9 cellular contexts compared by ENCODE assay signal in genomic region chr10:84267503-84268126, GRCh38. TPM values are rescaled to one million over a fixed set of nuclear protein-coding genes. Genes with fewer than 3 reads are reported as not detected.
A peak's percentile ranks its signal among the peaks of the same experiment; 100 is the strongest.
DNase-seq lines count a peak whose midpoint lies in the region; ATAC-seq and TF ChIP-seq lines count a peak whose summit lies in the region.
"Had no signal": no experiment of that assay in that cellular context is flagged by ENCODE, and none has a peak within 500 bp of the region (broad histone marks: within the 10 kb centered on the region; RNA-seq: fewer than 3 reads in every experiment).

No MANE protein-coding gene starts in this region.

- H3K4me1 Mint-ChIP-seq in activated naive CD8-positive, alpha-beta T cell treated with anti-CD3 and anti-CD28 coated beads, Interleukin-2, amount 10 ng/mL, durations not matched to agents 7 days and 5 days = peaks cover 21% of the 10 kb centered on the region

- no peak overlapping the region for H3K27ac Mint-ChIP-seq in activated naive CD8-positive, alpha-beta T cell treated with anti-CD3 and anti-CD28 coated beads, Interleukin-2, amount 10 ng/mL, durations not matched to agents 7 days and 5 days

- peak; percentile 76 for TF ChIP-seq CTCF in GM12864 (IDR thresholded peaks at IDR 0.05; ENCODE audit: low read depth, low read length, missing control alignments)

- no peak overlapping the region for H3K4me3 Mint-ChIP-seq in activated naive CD8-positive, alpha-beta T cell treated with anti-CD3 and anti-CD28 coated beads, Interleukin-2, amount 10 ng/mL, durations not matched to agents 7 days and 5 days

- ATAC-seq in HG03354 (IDR thresholded peaks at IDR 0.05; ENCODE audit: poor library complexity, severe bottlenecking, unreplicated experiment) = peak; percentile 53
- 0 out of 3 replicates have a peak, but pooled peaks have one; percentile 34 for ATAC-seq in SK-N-SH treated with all-trans-retinoic acid at 6 μM for 48 hours
- ATAC-seq in activated naive CD8-positive, alpha-beta T cell treated with anti-CD3 and anti-CD28 coated beads, Interleukin-2, amount 10 ng/mL, durations not matched to agents 7 days and 5 days (ENCODE audit: low read depth) = peak; percentile 74
- ATAC-seq in GM21825 (IDR thresholded peaks at IDR 0.05; ENCODE audit: unreplicated experiment) = no peak

- POLR2A ChIA-PET in activated naive CD8-positive, alpha-beta T cell treated with anti-CD3 and anti-CD28 coated beads, Interleukin-2, amount 10 ng/mL, durations not matched to agents 7 days and 5 days (lab: Charles Lee) = interaction anchor here (0.8 kb wide), 1 partner anchor 62 kb away, joined by 4 read pairs; no protein-coding TSS in a partner anchor

- H3K36me3 Mint-ChIP-seq in activated naive CD8-positive, alpha-beta T cell treated with anti-CD3 and anti-CD28 coated beads, Interleukin-2, amount 10 ng/mL, durations not matched to agents 7 days and 5 days = no peaks in the 10 kb centered on the region

- no peak for DNase-seq in GM12864 (ENCODE audit: low read depth)
- DNase-seq in activated naive CD8-positive, alpha-beta T cell treated with anti-CD3 and anti-CD28 coated beads, Interleukin-2, amount 10 ng/mL, durations not matched to agents 7 days and 5 days = peak; percentile 77
- peak; percentile 28 for DNase-seq in iPS DF 19.7 (ENCODE audit: low read depth, low spot score)
- peak; percentile 71 for DNase-seq in stimulated activated CD4-positive, alpha-beta T cell treated with anti-CD3 and anti-CD28 coated beads, Interleukin-4, amount 100 ng/mL, for 24 hours
- DNase-seq in mesenteric fat pad (ENCODE audit: low spot score) = no peak

- H3K4me3 ChIP-seq in GM12864 (ENCODE audit: low read depth, low read length) = no peak overlapping the region

- no peaks in the 10 kb centered on the region for H3K9me3 Mint-ChIP-seq in activated naive CD8-positive, alpha-beta T cell treated with anti-CD3 and anti-CD28 coated beads, Interleukin-2, amount 10 ng/mL, durations not matched to agents 7 days and 5 days

- H3K27me3 Mint-ChIP-seq in activated naive CD8-positive, alpha-beta T cell treated with anti-CD3 and anti-CD28 coated beads, Interleukin-2, amount 10 ng/mL, durations not matched to agents 7 days and 5 days = peaks cover 19% of the 10 kb centered on the region

TF ChIP-seq in SK-N-SH treated with all-trans-retinoic acid at 6 μM for 48 hours, 23 proteins besides CTCF, POLR2A, EP300 and RAD21:
- no peak for TF ChIP-seq TOX (CRISPR knock-in tag; IDR thresholded peaks at IDR 0.05; ENCODE audit: borderline replicate concordance)
- no peak for TF ChIP-seq ZFP3 (CRISPR knock-in tag; IDR thresholded peaks at IDR 0.05)
- TF ChIP-seq ZFP30 (CRISPR knock-in tag; IDR thresholded peaks at IDR 0.05) = no peak

RNA-seq across cellular contexts. Expression of gene RGR, which starts 22.8 kb away (rescaled TPM):
- not detected for total RNA-seq in activated naive CD8-positive, alpha-beta T cell treated with anti-CD3 and anti-CD28 coated beads, Interleukin-2, amount 10 ng/mL, durations not matched to agents 7 days and 5 days
- total RNA-seq in mesenteric fat pad = not detected
- total RNA-seq: activated CD8-positive, alpha-beta memory T cell treated with anti-CD3 and anti-CD28 coated beads for 36 hours had no signal

RNA-seq across cellular contexts. Expression of gene LRIT1, which starts 26.3 kb away (rescaled TPM):
- not detected for total RNA-seq in activated naive CD8-positive, alpha-beta T cell treated with anti-CD3 and anti-CD28 coated beads, Interleukin-2, amount 10 ng/mL, durations not matched to agents 7 days and 5 days
- not detected for total RNA-seq in mesenteric fat pad
- total RNA-seq: activated CD8-positive, alpha-beta memory T cell treated with anti-CD3 and anti-CD28 coated beads for 36 hours had no signal

RNA-seq across cellular contexts. Expression of gene LRIT2, which starts 42.3 kb away (rescaled TPM):
- total RNA-seq in activated naive CD8-positive, alpha-beta T cell treated with anti-CD3 and anti-CD28 coated beads, Interleukin-2, amount 10 ng/mL, durations not matched to agents 7 days and 5 days = not detected
- total RNA-seq in mesenteric fat pad = not detected
- total RNA-seq: activated CD8-positive, alpha-beta memory T cell treated with anti-CD3 and anti-CD28 coated beads for 36 hours had no signal

Comparison
In these comparisons a context has a peak if more than half of its experiments do, and no peak if none do; other contexts are left out.
1. DNase-seq: peak in activated naive CD8-positive, alpha-beta T cell treated with anti-CD3 and anti-CD28 coated beads, Interleukin-2, amount 10 ng/mL, durations not matched to agents 7 days and 5 days (single experiment), iPS DF 19.7 (single experiment) and stimulated activated CD4-positive, alpha-beta T cell treated with anti-CD3 and anti-CD28 coated beads, Interleukin-4, amount 100 ng/mL, for 24 hours (single experiment); none in GM12864 (single experiment) and mesenteric fat pad (single experiment).